13 cellular contexts compared by ENCODE assay signal in the genomic region with DNA sequence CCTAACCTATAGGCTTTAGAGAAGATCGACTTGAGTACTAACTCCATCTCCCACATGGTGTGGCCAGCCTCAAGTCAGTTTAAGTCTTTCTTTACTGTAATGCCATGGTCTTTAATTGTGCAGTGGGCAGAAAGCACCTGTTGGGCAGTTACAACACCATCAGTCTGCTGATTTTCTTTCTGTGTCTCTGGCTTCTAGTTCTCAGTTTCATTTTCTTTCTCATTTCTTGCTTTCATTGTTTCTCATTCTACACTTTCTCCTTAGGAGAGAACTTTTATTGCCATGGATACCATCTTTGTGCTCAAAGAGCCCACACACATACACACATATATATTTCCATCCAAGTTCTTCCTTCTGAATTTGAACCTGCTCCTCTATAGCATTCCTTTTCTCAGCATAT.
DNase-seq lines count a peak whose midpoint lies in the region; ATAC-seq lines count a peak whose summit lies in the region.
"Had no signal": no experiment of that assay in that cellular context is flagged by ENCODE, and none has a peak within 500 bp of the region (broad histone marks: within the 10 kb centered on the region; RNA-seq: fewer than 3 reads in every experiment).

No MANE protein-coding gene starts in this region.

- H3K79me2 ChIP-seq in Karpas-422 (ENCODE audit: low read length), result no peaks in the 10 kb centered on the region

- no peaks in the 10 kb centered on the region for H3K9me2 ChIP-seq in Karpas-422 (replicated peaks; ENCODE audit: insufficient read depth, low read length)

- no peak overlapping the region for H2AFZ ChIP-seq in Karpas-422 (ENCODE audit: low read length)

- H3K4me3 ChIP-seq in Karpas-422 (ENCODE audit: low read length), result no peak overlapping the region
- H3K4me3 ChIP-seq: K562, sigmoid colon had no signal

- H4K20me1 ChIP-seq in Karpas-422 (ENCODE audit: insufficient read depth, low read depth, low read length), result no peaks in the 10 kb centered on the region

- DNase-seq in Karpas-422, result no peak
- DNase-seq in HPDE6-E6E7 (ENCODE audit: extremely low spot score), result no peak
- DNase-seq in activated gamma-delta T cell (lab: John Stamatoyannopoulos, UW), result no peak
- no peak for DNase-seq in cerebellar cortex (ENCODE audit: low spot score)
- DNase-seq: activated CD4-positive, alpha-beta T cell treated with anti-CD3 and anti-CD28 coated beads, Interleukin-2, amount 50 U/mL, for 1 hour; CD4-positive, alpha-beta memory T cell; NCI-H748 treated with DMSO at 0.1 percent for 48 hours; sigmoid colon had no signal

- H3K9me3 ChIP-seq in Karpas-422 (ENCODE audit: low read length), result no peaks in the 10 kb centered on the region
- H3K9me3 ChIP-seq: sigmoid colon had no signal

- peaks cover 15% of the 10 kb centered on the region for H3K4me1 ChIP-seq in Karpas-422 (ENCODE audit: low read length)
- H3K4me1 ChIP-seq: sigmoid colon had no signal

- no peak overlapping the region for H3K9ac ChIP-seq in Karpas-422 (ENCODE audit: low read length)

- ATAC-seq in GM18499 (IDR thresholded peaks at IDR 0.05; ENCODE audit: insufficient read depth, unreplicated experiment), result peak; percentile 92
- peak; percentile 94 for ATAC-seq in GM19455 (IDR thresholded peaks at IDR 0.05; ENCODE audit: unreplicated experiment)
- ATAC-seq in HG02884 (IDR thresholded peaks at IDR 0.05; ENCODE audit: unreplicated experiment), result peak; percentile 97
- peak; percentile 97 for ATAC-seq in HG03565 (IDR thresholded peaks at IDR 0.05; ENCODE audit: unreplicated experiment)
- ATAC-seq: K562 had no signal

- H3K27ac ChIP-seq in Karpas-422 (ENCODE audit: low read length), result no peak overlapping the region
- H3K27ac ChIP-seq: sigmoid colon had no signal

- no peak overlapping the region for H3K4me2 ChIP-seq in Karpas-422 (ENCODE audit: low read depth, low read length, poor library complexity, severe bottlenecking)

- no peaks in the 10 kb centered on the region for H3K27me3 ChIP-seq in Karpas-422 (ENCODE audit: low read length)
- H3K27me3 ChIP-seq: sigmoid colon had no signal

- no peaks in the 10 kb centered on the region for H3K36me3 ChIP-seq in Karpas-422 (ENCODE audit: insufficient read depth, low read length)
- H3K36me3 ChIP-seq: sigmoid colon had no signal
